In the genomic region with DNA sequence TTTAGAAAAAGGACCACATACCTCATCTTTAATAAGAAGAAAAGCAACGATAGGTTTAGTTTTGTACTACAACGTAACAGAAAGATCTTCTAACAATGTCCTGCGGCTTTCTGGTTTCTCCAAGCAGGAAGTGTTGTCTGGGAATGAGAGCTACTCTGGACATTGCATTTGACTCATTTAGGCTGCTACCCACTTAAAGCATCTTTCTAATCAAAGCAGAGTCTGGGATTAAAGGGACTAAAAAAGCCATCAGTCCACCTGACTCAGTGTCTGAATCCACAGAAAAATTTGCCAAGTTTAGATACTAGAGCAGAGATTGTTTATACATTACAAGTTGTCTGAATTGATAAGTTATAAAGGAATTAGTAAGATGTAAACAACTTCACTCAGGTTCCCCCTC, we compare ENCODE assay signal across 25 cellular contexts.
"Had no signal": no experiment of that assay in that cellular context is flagged by ENCODE, and none has a peak within 500 bp of the region (broad histone marks: within the 10 kb centered on the region; RNA-seq: fewer than 3 reads in every experiment).

No MANE protein-coding gene starts in this region.

- H3K4me3 Mint-ChIP-seq: immature natural killer cell; mesothelial cell of epicardium; naive B cell; natural killer cell treated with Interleukin-12 subunit alpha and Interleukin-12 subunit beta and Interleukin-15 and Interleukin-18, amount 100 ng/mL, for 72 hours; stimulated activated naive B cell treated with anti-CD40 and anti-IgM and Interleukin-4, amounts not matched to agents 10 μg/mL and 1 μg/mL and 100 μg/mL, for 72 hours had no signal

- H3K36me3 Mint-ChIP-seq: immature natural killer cell; mesothelial cell of epicardium; naive B cell; natural killer cell treated with Interleukin-12 subunit alpha and Interleukin-12 subunit beta and Interleukin-15 and Interleukin-18, amount 100 ng/mL, for 72 hours; stimulated activated naive B cell treated with anti-CD40 and anti-IgM and Interleukin-4, amounts not matched to agents 10 μg/mL and 1 μg/mL and 100 μg/mL, for 72 hours had no signal

- H3K36me3 ChIP-seq: left lung, lower lobe of right lung, ovary, right atrium auricular region, right lobe of liver, stomach, thyroid gland, transverse colon, upper lobe of left lung, vagina had no signal

- H3K9me3 ChIP-seq: left lung, lower lobe of right lung, ovary, right atrium auricular region, right lobe of liver, stomach, testis, thyroid gland, transverse colon, upper lobe of left lung, vagina had no signal

- H3K27ac Mint-ChIP-seq: immature natural killer cell; mesothelial cell of epicardium; naive B cell; natural killer cell treated with Interleukin-12 subunit alpha and Interleukin-12 subunit beta and Interleukin-15 and Interleukin-18, amount 100 ng/mL, for 72 hours; progenitor cell of endocrine pancreas; stimulated activated naive B cell treated with anti-CD40 and anti-IgM and Interleukin-4, amounts not matched to agents 10 μg/mL and 1 μg/mL and 100 μg/mL, for 72 hours had no signal

- ATAC-seq: left colon; left lung; lower lobe of right lung; natural killer cell treated with Interleukin-12 subunit alpha and Interleukin-12 subunit beta and Interleukin-15 and Interleukin-18, amount 100 ng/mL, for 72 hours; right lobe of liver; stimulated activated naive B cell treated with anti-CD40 and anti-IgM and Interleukin-4, amounts not matched to agents 10 μg/mL and 1 μg/mL and 100 μg/mL, for 72 hours; stimulated activated naive CD8-positive, alpha-beta T cell treated with anti-CD3 and anti-CD28 coated beads, Interleukin-15, Interleukin-2, amounts not matched to agents 100 U/mL and 50 U/mL, for 24 hours had no signal

- H3K27me3 ChIP-seq: ovary, right atrium auricular region, right lobe of liver, testis, thyroid gland, transverse colon, upper lobe of left lung, vagina had no signal

- H3K9me3 Mint-ChIP-seq: immature natural killer cell; mesothelial cell of epicardium; naive B cell; natural killer cell treated with Interleukin-12 subunit alpha and Interleukin-12 subunit beta and Interleukin-15 and Interleukin-18, amount 100 ng/mL, for 72 hours; stimulated activated naive B cell treated with anti-CD40 and anti-IgM and Interleukin-4, amounts not matched to agents 10 μg/mL and 1 μg/mL and 100 μg/mL, for 72 hours had no signal

- H3K27ac ChIP-seq: left lung, lower lobe of right lung, ovary, right atrium auricular region, right lobe of liver, stomach, testis, thyroid gland, transverse colon, upper lobe of left lung, vagina had no signal

- H3K4me1 Mint-ChIP-seq: immature natural killer cell; naive B cell; stimulated activated naive B cell treated with anti-CD40 and anti-IgM and Interleukin-4, amounts not matched to agents 10 μg/mL and 1 μg/mL and 100 μg/mL, for 72 hours had no signal

- DNase-seq: immature natural killer cell; kidney; left colon; left lung; lower lobe of right lung; mesendoderm; naive B cell; ovary; right lobe of liver; stimulated activated CD4-positive, alpha-beta T cell treated with anti-CD3 and anti-CD28 coated beads, Interleukin-12 subunit alpha, Interleukin-12 subunit beta, amount 100 ng/mL, for 4 hours; stimulated activated CD4-positive, alpha-beta T cell treated with anti-CD3 and anti-CD28 coated beads, Interleukin-15, amount 100 ng/mL, for 24 hours; stimulated activated CD4-positive, alpha-beta T cell treated with anti-CD3 and anti-CD28 coated beads, Interleukin-2, amount 100 ng/mL, for 24 hours; stimulated activated CD4-positive, alpha-beta T cell treated with anti-CD3 and anti-CD28 coated beads, Interleukin-4, amount 100 ng/mL, for 1 hour; stimulated activated naive B cell treated with anti-CD40 and anti-IgM and Interleukin-4, amounts not matched to agents 10 μg/mL and 1 μg/mL and 100 μg/mL, for 72 hours; stimulated activated naive CD8-positive, alpha-beta T cell treated with anti-CD3 and anti-CD28 coated beads, Interleukin-15, Interleukin-2, amounts not matched to agents 100 U/mL and 50 U/mL, for 24 hours; stomach; testis; thyroid gland; transverse colon; upper lobe of left lung had no signal

- H3K4me1 ChIP-seq: lower lobe of right lung, right atrium auricular region, right lobe of liver, testis, thyroid gland, transverse colon, upper lobe of left lung, vagina had no signal

- H3K4me3 ChIP-seq: left lung, lower lobe of right lung, ovary, right atrium auricular region, right lobe of liver, stomach, testis, thyroid gland, transverse colon, upper lobe of left lung, vagina had no signal
